In the genomic region with DNA sequence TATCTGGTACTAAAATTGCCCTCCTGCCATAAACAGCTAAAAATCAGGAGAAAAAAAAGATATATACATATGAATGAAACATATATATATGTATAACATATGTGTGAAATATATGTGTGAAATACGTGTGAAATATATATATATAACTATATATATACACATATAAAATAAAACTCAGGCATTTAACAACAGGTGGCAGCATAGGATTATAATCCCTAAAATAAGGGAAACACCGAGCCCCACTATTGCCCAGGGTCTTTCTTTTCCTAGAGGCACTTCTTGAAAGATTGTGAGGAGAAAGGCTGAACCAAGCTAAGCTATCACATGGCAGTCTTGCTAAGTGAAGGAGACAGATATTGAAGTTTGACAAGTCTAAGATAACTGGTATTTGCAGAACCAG, we compare ENCODE assay signal across 17 cellular contexts.
DNase-seq lines count a peak whose midpoint lies in the region; ATAC-seq and TF ChIP-seq lines count a peak whose summit lies in the region.
"Had no signal": no experiment of that assay in that cellular context is flagged by ENCODE, and none has a peak within 500 bp of the region (broad histone marks: within the 10 kb centered on the region; RNA-seq: fewer than 3 reads in every experiment).

No MANE protein-coding gene starts in this region.

- H3K9me3 Mint-ChIP-seq in neural progenitor cell (peaks cover 3% of the 10 kb centered on the region), T-cell (peaks cover 0 to 9% (median 4%) of the 10 kb centered on the region in 3 donors)
- H3K9me3 Mint-ChIP-seq: activated T-helper 1 cell treated with anti-CD3 and anti-CD28 coated beads, Interleukin-12 subunit alpha, Interleukin-12 subunit beta, Interleukin-2, Interleukin-4 antibody, amounts not matched to agents 30 ng/mL and 10 ng/mL and 1 ng/mL, durations not matched to agents 14 hours and 24 hours and 36 hours had no signal

- H3K9ac ChIP-seq in Karpas-422 (ENCODE audit: low read length) (no peak overlapping the region), neural progenitor cell (no peak overlapping the region)
- H3K9ac ChIP-seq: parathyroid adenoma had no signal

- H3K9me2 ChIP-seq in Karpas-422 (replicated peaks; ENCODE audit: insufficient read depth, low read length), result no peaks in the 10 kb centered on the region

- H2AFZ ChIP-seq in Karpas-422 (ENCODE audit: low read length) (no peak overlapping the region), neural progenitor cell (replicated peaks) (no peak overlapping the region)
- H2AFZ ChIP-seq: parathyroid adenoma had no signal

- H3K36me3 ChIP-seq in Karpas-422 (ENCODE audit: insufficient read depth, low read length) (no peaks in the 10 kb centered on the region), neural progenitor cell (no peaks in the 10 kb centered on the region), lower lobe of right lung (no peaks in the 10 kb centered on the region)
- H3K36me3 ChIP-seq: cardiac muscle cell, transverse colon had no signal

- no peak overlapping the region for H3K27ac ChIP-seq in Karpas-422 (ENCODE audit: low read length)
- H3K27ac ChIP-seq in neural progenitor cell, result no peak overlapping the region
- H3K27ac ChIP-seq in lower lobe of right lung, result no peak overlapping the region
- H3K27ac ChIP-seq: cardiac muscle cell, parathyroid adenoma had no signal

- intact Hi-C loops in lower lobe of right lung (cut with DNase I), result no loop called here

- no peaks in the 10 kb centered on the region for H3K9me3 ChIP-seq in Karpas-422 (ENCODE audit: low read length)
- H3K9me3 ChIP-seq in neural progenitor cell (ENCODE audit: low read depth), result peaks cover 5% of the 10 kb centered on the region
- H3K9me3 ChIP-seq in lower lobe of right lung, result no peaks in the 10 kb centered on the region

- no peaks in the 10 kb centered on the region for H3F3A ChIP-seq in neural progenitor cell (ENCODE audit: low read depth)

- H3K27me3 Mint-ChIP-seq in neural progenitor cell (ENCODE audit: insufficient read depth, low read depth), result no peaks in the 10 kb centered on the region
- H3K27me3 Mint-ChIP-seq in T-cell, result peaks cover 20 to 25% of the 10 kb centered on the region in 2 donors

- in situ Hi-C loops in SK-MEL-5 (cut with HindIII; ENCODE audit: low pct_unique_long_range_greater_than_20kb, low sequenced_read_pairs), result no loop called here

- no peak for ATAC-seq in T-cell (replicated peaks in 1 of 4)
- ATAC-seq in lower lobe of right lung, result no peak
- ATAC-seq: left cardiac atrium had no signal

- DNase-seq in NCI-H345 (lab: John Stamatoyannopoulos, UW) (peak; percentile 0), NCI-H345 treated with DMSO at 0.1 percent for 48 hours (lab: John Stamatoyannopoulos, UW; ENCODE audit: unreplicated experiment) (no peak), Karpas-422 (peak; percentile 45), SK-MEL-5 (ENCODE audit: low read depth, low spot score) (peak; percentile 44), neural progenitor cell (ENCODE audit: low spot score) (no peak), SW480 (ENCODE audit: low spot score) (no peak), T-cell (no peak), lower lobe of right lung (no peak)
- DNase-seq: activated CD4-positive, alpha-beta memory T cell treated with anti-CD3 and anti-CD28 coated beads for 36 hours; effector CD8-positive, alpha-beta T cell; left cardiac atrium; NCI-H2029; small intestine; transverse colon had no signal

- H3K36me3 Mint-ChIP-seq in neural progenitor cell, result no peaks in the 10 kb centered on the region
- H3K36me3 Mint-ChIP-seq in T-cell, result no peaks in the 10 kb centered on the region

- POLR2A ChIA-PET in T-cell (lab: Charles Lee), result interaction anchor here in 1 of 2 donors (0.5 kb wide), 1 partner anchor 113 kb away, joined by 8 read pairs; no protein-coding TSS in a partner anchor

- H3K4me1 Mint-ChIP-seq in neural progenitor cell, result no peaks in the 10 kb centered on the region
- H3K4me1 Mint-ChIP-seq in T-cell, result peaks cover 0 to 7% (median 3%) of the 10 kb centered on the region in 3 donors

- CTCF ChIA-PET in T-cell (lab: Charles Lee), result interaction anchor here (0.5 to 2.1 kb wide), 10 partner anchors 12 to 774 kb away, joined by 3 to 7 read pairs (median 3); no protein-coding TSS in a partner anchor

- H3K79me2 ChIP-seq in Karpas-422 (ENCODE audit: low read length) (no peaks in the 10 kb centered on the region), neural progenitor cell (ENCODE audit: low read depth) (no peaks in the 10 kb centered on the region)
- H3K79me2 ChIP-seq: parathyroid adenoma had no signal

- H3K4me3 ChIP-seq in Karpas-422 (ENCODE audit: low read length), result no peak overlapping the region
- H3K4me3 ChIP-seq in neural progenitor cell, result no peak overlapping the region
- H3K4me3 ChIP-seq in lower lobe of right lung, result no peak overlapping the region
- H3K4me3 ChIP-seq: cardiac muscle cell, transverse colon had no signal

- TF ChIP-seq CTCF in neural progenitor cell (IDR thresholded peaks at IDR 0.05) (peak; percentile 17), lower lobe of right lung (IDR thresholded peaks at IDR 0.05) (no peak)

- H3K27ac Mint-ChIP-seq in neural progenitor cell, result no peak overlapping the region
- H3K27ac Mint-ChIP-seq in T-cell, result no peak overlapping the region
- H3K27ac Mint-ChIP-seq: activated CD4-positive, alpha-beta memory T cell treated with anti-CD3 and anti-CD28 coated beads for 36 hours; activated T-helper 1 cell treated with anti-CD3 and anti-CD28 coated beads, Interleukin-12 subunit alpha, Interleukin-12 subunit beta, Interleukin-2, Interleukin-4 antibody, amounts not matched to agents 30 ng/mL and 10 ng/mL and 1 ng/mL, durations not matched to agents 14 hours and 24 hours and 36 hours had no signal

- H3K27me3 ChIP-seq in Karpas-422 (ENCODE audit: low read length) (no peaks in the 10 kb centered on the region), neural progenitor cell (no peaks in the 10 kb centered on the region), lower lobe of right lung (ENCODE audit: low read depth) (no peaks in the 10 kb centered on the region)
- H3K27me3 ChIP-seq: cardiac muscle cell, transverse colon had no signal

- H3K4me3 Mint-ChIP-seq in neural progenitor cell (no peak overlapping the region), T-cell (no peak overlapping the region)
- H3K4me3 Mint-ChIP-seq: activated CD4-positive, alpha-beta memory T cell treated with anti-CD3 and anti-CD28 coated beads for 36 hours; activated T-helper 1 cell treated with anti-CD3 and anti-CD28 coated beads, Interleukin-12 subunit alpha, Interleukin-12 subunit beta, Interleukin-2, Interleukin-4 antibody, amounts not matched to agents 30 ng/mL and 10 ng/mL and 1 ng/mL, durations not matched to agents 14 hours and 24 hours and 36 hours had no signal

- H3K4me2 ChIP-seq in Karpas-422 (ENCODE audit: low read depth, low read length, poor library complexity, severe bottlenecking), result no peak overlapping the region
- no peak overlapping the region for H3K4me2 ChIP-seq in neural progenitor cell

- H4K20me1 ChIP-seq in Karpas-422 (ENCODE audit: insufficient read depth, low read depth, low read length) (no peaks in the 10 kb centered on the region), neural progenitor cell (ENCODE audit: low read depth) (no peaks in the 10 kb centered on the region)

- H3K4me1 ChIP-seq in Karpas-422 (ENCODE audit: low read length), result no peaks in the 10 kb centered on the region
- no peaks in the 10 kb centered on the region for H3K4me1 ChIP-seq in neural progenitor cell
- no peaks in the 10 kb centered on the region for H3K4me1 ChIP-seq in lower lobe of right lung
- H3K4me1 ChIP-seq: parathyroid adenoma had no signal

Comparison
In these comparisons a context has a peak if more than half of its experiments do, and no peak if none do; other contexts are left out.
1. DNase-seq: peak in NCI-H345 (single experiment), Karpas-422 (single experiment) and SK-MEL-5 (single experiment); none in NCI-H345 treated with DMSO at 0.1 percent for 48 hours (single experiment), neural progenitor cell (single experiment), SW480 (single experiment), T-cell (0 of 34) and lower lobe of right lung (single experiment).